In genomic region chr17:49900801-49901200, GRCh38 we compare ENCODE assay signal across 1 cellular context. TPM values are rescaled to one million over a fixed set of nuclear protein-coding genes. Genes with fewer than 3 reads are reported as not detected.
"Had no signal": no experiment of that assay in that cellular context is flagged by ENCODE, and none has a peak within 500 bp of the region (broad histone marks: within the 10 kb centered on the region; RNA-seq: fewer than 3 reads in every experiment).

No MANE protein-coding gene starts in this region.

RNA-seq across cellular contexts. Expression of gene TAC4, which starts 52.9 kb away (rescaled TPM):
- total RNA-seq: GM12878 had no signal
- polyA plus RNA-seq: GM12878 had no signal
